ENCODE assay signal across 21 cellular contexts in genomic region chr11:1269957-1270356, GRCh38. TPM values are rescaled to one million over a fixed set of nuclear protein-coding genes. Genes with fewer than 3 reads are reported as not detected.
"Had no signal": no experiment of that assay in that cellular context is flagged by ENCODE, and none has a peak within 500 bp of the region (broad histone marks: within the 10 kb centered on the region; RNA-seq: fewer than 3 reads in every experiment).

No MANE protein-coding gene starts in this region.

- H3K27ac ChIP-seq: adrenal gland, ascending aorta, brain microvascular endothelial cell, colonic mucosa, esophagus squamous epithelium, gastrocnemius medialis, neural progenitor cell, tibial artery, uterus had no signal

- H2AFZ ChIP-seq: neural progenitor cell had no signal

- H3K27me3 ChIP-seq: adrenal gland, ascending aorta, brain microvascular endothelial cell, colonic mucosa, esophagus squamous epithelium, gastrocnemius medialis, neural progenitor cell, tibial artery, uterus had no signal

- H3K4me2 ChIP-seq: neural progenitor cell had no signal

- FAIRE-seq: islet of Langerhans had no signal

- H3K4me3 ChIP-seq: adrenal gland, ascending aorta, colonic mucosa, esophagus squamous epithelium, gastrocnemius medialis, lung, neural progenitor cell, tibial artery, uterus had no signal

- DNase-seq: activated naive CD4-positive, alpha-beta T cell; activated T-cell treated with anti-CD3 and anti-CD28 coated beads, Interleukin-2, amount 50 U/mL, for 24 hours; adrenal gland; brain microvascular endothelial cell; colonic mucosa; esophagus squamous epithelium; gastrocnemius medialis; naive thymus-derived CD8-positive, alpha-beta T cell; stimulated activated CD4-positive, alpha-beta T cell treated with anti-CD3 and anti-CD28 coated beads, Interleukin-4, amount 100 ng/mL, for 4 hours; stimulated activated naive CD8-positive, alpha-beta T cell treated with anti-CD3 and anti-CD28 coated beads, Interleukin-15, Interleukin-2, amounts not matched to agents 100 U/mL and 50 U/mL, for 24 hours; T-helper 1 cell; T-helper 9 cell; tibial artery; uterus had no signal

- ATAC-seq: gastrocnemius medialis; naive thymus-derived CD8-positive, alpha-beta T cell had no signal

- H3K36me3 ChIP-seq: brain microvascular endothelial cell, colonic mucosa, neural progenitor cell, uterus had no signal

- H3K9me3 ChIP-seq: adrenal gland, ascending aorta, colonic mucosa, esophagus squamous epithelium, gastrocnemius medialis, tibial artery, uterus had no signal

- H3K4me1 ChIP-seq: adrenal gland, ascending aorta, colonic mucosa, esophagus squamous epithelium, gastrocnemius medialis, neural progenitor cell, tibial artery, uterus had no signal

- H3K9ac ChIP-seq: neural progenitor cell had no signal

RNA-seq across cellular contexts. Expression of gene MUC5B, which starts 47.1 kb away (rescaled TPM):
- total RNA-seq: activated T-helper 2 cell treated with anti-CD3 and anti-CD28 coated beads, Interferon-gamma antibody, Interleukin-2, Interleukin-4, amounts not matched to agents 10 μg/mL and 5 μg/mL and 100 μg/mL, durations not matched to agents 14 hours and 24 hours and 36 hours; naive thymus-derived CD8-positive, alpha-beta T cell; renal cortical epithelial cell; subcutaneous adipose tissue had no signal
- polyA plus RNA-seq: naive thymus-derived CD8-positive, alpha-beta T cell had no signal
